ENCODE assay signal across 18 cellular contexts in the genomic region with DNA sequence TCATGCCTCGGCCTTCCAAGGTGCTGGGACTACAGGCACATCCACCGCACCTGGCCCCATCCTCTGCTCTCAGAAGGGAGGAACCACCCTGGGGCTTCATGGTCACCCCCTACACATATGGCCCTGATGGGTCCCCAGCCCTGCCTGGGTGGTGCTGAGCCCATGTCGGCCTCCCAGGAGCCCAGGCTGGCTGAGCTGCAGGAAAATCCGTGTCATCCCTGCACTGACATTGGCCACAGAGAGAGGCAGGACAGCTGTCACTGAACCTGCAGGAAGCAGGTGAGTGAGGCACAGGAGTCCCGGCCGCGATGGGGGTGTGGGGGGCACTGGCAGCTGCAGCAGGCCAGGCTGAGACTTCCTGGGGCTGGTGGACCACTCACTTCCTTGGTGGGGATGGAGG. TPM values are rescaled to one million over a fixed set of nuclear protein-coding genes. Genes with fewer than 3 reads are reported as not detected.
"Had no signal": no experiment of that assay in that cellular context is flagged by ENCODE, and none has a peak within 500 bp of the region (broad histone marks: within the 10 kb centered on the region; RNA-seq: fewer than 3 reads in every experiment).

No MANE protein-coding gene starts in this region.

- H3K36me3 ChIP-seq: adrenal gland, Peyer's patch, SJCRH30, WERI-Rb-1 had no signal

- H3K9ac ChIP-seq: KMS-11 had no signal

- H3K27ac ChIP-seq: adrenal gland, KMS-11, Peyer's patch, RWPE1, SJCRH30, WERI-Rb-1 had no signal

- H3K9me3 ChIP-seq: adrenal gland, Peyer's patch, SJCRH30 had no signal

- H3K4me3 ChIP-seq: adrenal gland, Peyer's patch, SJCRH30 had no signal

- H3K27me3 ChIP-seq: adrenal gland, Peyer's patch, SJCRH30 had no signal

- DNase-seq: cerebellar nuclear complex, NCI-H1417 treated with DMSO at 0.1 percent for 48 hours, NCI-H187 had no signal

- H3K4me1 ChIP-seq: adrenal gland, Peyer's patch had no signal

RNA-seq across cellular contexts. Expression of a gene that starts 8.0 kb away (rescaled TPM):
- total RNA-seq: activated CD4-positive, alpha-beta memory T cell treated with anti-CD3 and anti-CD28 coated beads, Interleukin-2, amount 10 ng/mL, durations not matched to agents 7 days and 5 days; activated CD4-positive, alpha-beta T cell treated with anti-CD3 and anti-CD28 coated beads for 36 hours; activated CD8-positive, alpha-beta memory T cell treated with anti-CD3 and anti-CD28 coated beads for 36 hours; activated naive CD8-positive, alpha-beta T cell treated with anti-CD3 and anti-CD28 coated beads, Interleukin-2, amount 10 ng/mL, durations not matched to agents 7 days and 5 days; activated T-cell treated with anti-CD3 and anti-CD28 coated beads, Interleukin-2, amount 50 U/mL, for 72 hours; activated T-helper 2 cell treated with anti-CD3 and anti-CD28 coated beads, Interferon-gamma antibody, Interleukin-2, Interleukin-4, amounts not matched to agents 10 μg/mL and 5 μg/mL and 100 μg/mL, durations not matched to agents 14 hours and 24 hours and 36 hours; adrenal gland; cardiac septum; MCF 10A; Peyer's patch; Right ventricle myocardium superior; SJCRH30 had no signal
- polyA plus RNA-seq: adrenal gland had no signal
